ENCODE assay signal across 1 cellular context in genomic region chr14:77006127-77006526, GRCh38.
TF ChIP-seq lines count a peak whose summit lies in the region.

No MANE protein-coding gene starts in this region.

TF ChIP-seq in IMR-90, 13 proteins besides CTCF, POLR2A, EP300 and RAD21 (continued from another document):
- TF ChIP-seq, protein P1, sequence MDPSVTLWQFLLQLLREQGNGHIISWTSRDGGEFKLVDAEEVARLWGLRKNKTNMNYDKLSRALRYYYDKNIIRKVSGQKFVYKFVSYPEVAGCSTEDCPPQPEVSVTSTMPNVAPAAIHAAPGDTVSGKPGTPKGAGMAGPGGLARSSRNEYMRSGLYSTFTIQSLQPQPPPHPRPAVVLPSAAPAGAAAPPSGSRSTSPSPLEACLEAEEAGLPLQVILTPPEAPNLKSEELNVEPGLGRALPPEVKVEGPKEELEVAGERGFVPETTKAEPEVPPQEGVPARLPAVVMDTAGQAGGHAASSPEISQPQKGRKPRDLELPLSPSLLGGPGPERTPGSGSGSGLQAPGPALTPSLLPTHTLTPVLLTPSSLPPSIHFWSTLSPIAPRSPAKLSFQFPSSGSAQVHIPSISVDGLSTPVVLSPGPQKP (IDR thresholded peaks at IDR 0.05; ENCODE audit: borderline replicate concordance, low read depth, low read length) = no peak
- TF ChIP-seq CEBPB (IDR thresholded peaks at IDR 0.05; ENCODE audit: low read depth, low read length) = no peak
- TF ChIP-seq, protein P2, sequence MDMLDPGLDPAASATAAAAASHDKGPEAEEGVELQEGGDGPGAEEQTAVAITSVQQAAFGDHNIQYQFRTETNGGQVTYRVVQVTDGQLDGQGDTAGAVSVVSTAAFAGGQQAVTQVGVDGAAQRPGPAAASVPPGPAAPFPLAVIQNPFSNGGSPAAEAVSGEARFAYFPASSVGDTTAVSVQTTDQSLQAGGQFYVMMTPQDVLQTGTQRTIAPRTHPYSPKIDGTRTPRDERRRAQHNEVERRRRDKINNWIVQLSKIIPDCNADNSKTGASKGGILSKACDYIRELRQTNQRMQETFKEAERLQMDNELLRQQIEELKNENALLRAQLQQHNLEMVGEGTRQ (IDR thresholded peaks at IDR 0.05; ENCODE audit: low read depth, low read length) = no peak
- no peak for TF ChIP-seq RFX5 (IDR thresholded peaks at IDR 0.05; ENCODE audit: low read depth, low read length)
- no peak for TF ChIP-seq SMC3 (IDR thresholded peaks at IDR 0.05; ENCODE audit: low read depth, low read length)
- TF ChIP-seq NFE2L2 (IDR thresholded peaks at IDR 0.05; ENCODE audit: low read depth, low read length) = no peak
- no peak for TF ChIP-seq CHD1 (IDR thresholded peaks at IDR 0.05; ENCODE audit: low read depth, low read length)
- TF ChIP-seq FOS (IDR thresholded peaks at IDR 0.05; ENCODE audit: low read depth, low read length) = no peak
